In genomic region chr16:20812510-20812909, GRCh38 we compare ENCODE assay signal across 19 cellular contexts. TPM values are rescaled to one million over a fixed set of nuclear protein-coding genes. Genes with fewer than 3 reads are reported as not detected.
"Had no signal": no experiment of that assay in that cellular context is flagged by ENCODE, and none has a peak within 500 bp of the region (broad histone marks: within the 10 kb centered on the region; RNA-seq: fewer than 3 reads in every experiment).

No MANE protein-coding gene starts in this region.

- H3K36me3 ChIP-seq: thoracic aorta had no signal

- H3K27me3 ChIP-seq: esophagus squamous epithelium, spleen, transverse colon had no signal

- H3K9me3 ChIP-seq: esophagus squamous epithelium, psoas muscle, spleen, thoracic aorta, transverse colon had no signal

- H3K4me3 ChIP-seq: esophagus squamous epithelium, psoas muscle, spleen, thoracic aorta, transverse colon had no signal

- H3K27ac ChIP-seq: epithelial cell of prostate, esophagus squamous epithelium, psoas muscle, spleen, thoracic aorta, transverse colon had no signal

- DNase-seq: effector memory CD4-positive, alpha-beta T cell; esophagus squamous epithelium; foreskin fibroblast; immature natural killer cell; mesendoderm; naive thymus-derived CD4-positive, alpha-beta T cell; nephron progenitor cell; psoas muscle; retina; spleen; stimulated activated CD4-positive, alpha-beta T cell treated with anti-CD3 and anti-CD28 coated beads, Interleukin-15, amount 100 ng/mL, for 24 hours; stimulated activated CD4-positive, alpha-beta T cell treated with anti-CD3 and anti-CD28 coated beads, Interleukin-1b, Interleukin-23, amount 100 ng/mL, for 48 hours; stimulated activated CD4-positive, alpha-beta T cell treated with anti-CD3 and anti-CD28 coated beads, Interleukin-4, amount 100 ng/mL, for 24 hours; stimulated activated naive B cell treated with anti-CD40 and anti-IgM and Interleukin-4, amounts not matched to agents 10 μg/mL and 1 μg/mL and 100 μg/mL, for 72 hours; stimulated activated naive CD8-positive, alpha-beta T cell treated with anti-CD3 and anti-CD28 coated beads, Interleukin-15, amount 100 ng/mL, for 72 hours had no signal

RNA-seq across cellular contexts. Expression of gene REXO5, which starts 6.2 kb away (rescaled TPM):
- polyA plus RNA-seq: naive thymus-derived CD4-positive, alpha-beta T cell had no signal

RNA-seq across cellular contexts. Expression of gene ACSM3, which starts 48.7 kb away (rescaled TPM):
- total RNA-seq: lung microvascular endothelial cell had no signal
